ENCODE assay signal across 1 cellular context in genomic region chr13:113122571-113123225, GRCh38.
TF ChIP-seq lines count a peak whose summit lies in the region.

TSS of gene F10 (plus strand) at chr13:113122799. CDS start at chr13:113122856, 57 bp downstream.

TF ChIP-seq in HepG2, 621 proteins besides CTCF, POLR2A, EP300 and RAD21 (continues in another document):
- peak; percentile 85; the same call in 1 of the 2 replicates for TF ChIP-seq ZFP36L1 (CRISPR knock-in tag; IDR thresholded peaks at IDR 0.05)
- TF ChIP-seq, protein P1, sequence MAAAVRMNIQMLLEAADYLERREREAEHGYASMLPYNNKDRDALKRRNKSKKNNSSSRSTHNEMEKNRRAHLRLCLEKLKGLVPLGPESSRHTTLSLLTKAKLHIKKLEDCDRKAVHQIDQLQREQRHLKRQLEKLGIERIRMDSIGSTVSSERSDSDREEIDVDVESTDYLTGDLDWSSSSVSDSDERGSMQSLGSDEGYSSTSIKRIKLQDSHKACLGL (CRISPR knock-in tag; IDR thresholded peaks at IDR 0.05) = peak; percentile 87
- peak; percentile 98 for TF ChIP-seq SAP130 (CRISPR knock-in tag; IDR thresholded peaks at IDR 0.05; ENCODE audit: low read depth)
- 0 out of 2 replicates have a peak, but pooled peaks have one; percentile 74 for TF ChIP-seq ZNF124 (CRISPR knock-in tag; IDR thresholded peaks at IDR 0.05)
- no peak for TF ChIP-seq ZNF10 (CRISPR knock-in tag; IDR thresholded peaks at IDR 0.05; ENCODE audit: borderline replicate concordance, low read depth)
- no peak for TF ChIP-seq GPBP1L1 (CRISPR knock-in tag; IDR thresholded peaks at IDR 0.05)
- peak; percentile 61 for TF ChIP-seq FOXK2 (IDR thresholded peaks at IDR 0.05)
- TF ChIP-seq, protein P2, sequence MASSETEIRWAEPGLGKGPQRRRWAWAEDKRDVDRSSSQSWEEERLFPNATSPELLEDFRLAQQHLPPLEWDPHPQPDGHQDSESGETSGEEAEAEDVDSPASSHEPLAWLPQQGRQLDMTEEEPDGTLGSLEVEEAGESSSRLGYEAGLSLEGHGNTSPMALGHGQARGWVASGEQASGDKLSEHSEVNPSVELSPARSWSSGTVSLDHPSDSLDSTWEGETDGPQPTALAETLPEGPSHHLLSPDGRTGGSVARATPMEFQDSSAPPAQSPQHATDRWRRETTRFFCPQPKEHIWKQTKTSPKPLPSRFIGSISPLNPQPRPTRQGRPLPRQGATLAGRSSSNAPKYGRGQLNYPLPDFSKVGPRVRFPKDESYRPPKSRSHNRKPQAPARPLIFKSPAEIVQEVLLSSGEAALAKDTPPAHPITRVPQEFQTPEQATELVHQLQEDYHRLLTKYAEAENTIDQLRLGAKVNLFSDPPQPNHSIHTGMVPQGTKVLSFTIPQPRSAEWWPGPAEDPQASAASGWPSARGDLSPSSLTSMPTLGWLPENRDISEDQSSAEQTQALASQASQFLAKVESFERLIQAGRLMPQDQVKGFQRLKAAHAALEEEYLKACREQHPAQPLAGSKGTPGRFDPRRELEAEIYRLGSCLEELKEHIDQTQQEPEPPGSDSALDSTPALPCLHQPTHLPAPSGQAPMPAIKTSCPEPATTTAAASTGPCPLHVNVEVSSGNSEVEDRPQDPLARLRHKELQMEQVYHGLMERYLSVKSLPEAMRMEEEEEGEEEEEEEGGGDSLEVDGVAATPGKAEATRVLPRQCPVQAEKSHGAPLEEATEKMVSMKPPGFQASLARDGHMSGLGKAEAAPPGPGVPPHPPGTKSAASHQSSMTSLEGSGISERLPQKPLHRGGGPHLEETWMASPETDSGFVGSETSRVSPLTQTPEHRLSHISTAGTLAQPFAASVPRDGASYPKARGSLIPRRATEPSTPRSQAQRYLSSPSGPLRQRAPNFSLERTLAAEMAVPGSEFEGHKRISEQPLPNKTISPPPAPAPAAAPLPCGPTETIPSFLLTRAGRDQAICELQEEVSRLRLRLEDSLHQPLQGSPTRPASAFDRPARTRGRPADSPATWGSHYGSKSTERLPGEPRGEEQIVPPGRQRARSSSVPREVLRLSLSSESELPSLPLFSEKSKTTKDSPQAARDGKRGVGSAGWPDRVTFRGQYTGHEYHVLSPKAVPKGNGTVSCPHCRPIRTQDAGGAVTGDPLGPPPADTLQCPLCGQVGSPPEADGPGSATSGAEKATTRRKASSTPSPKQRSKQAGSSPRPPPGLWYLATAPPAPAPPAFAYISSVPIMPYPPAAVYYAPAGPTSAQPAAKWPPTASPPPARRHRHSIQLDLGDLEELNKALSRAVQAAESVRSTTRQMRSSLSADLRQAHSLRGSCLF (CRISPR knock-in tag; IDR thresholded peaks at IDR 0.05; ENCODE audit: borderline replicate concordance) = no peak
- peak; percentile 77 for TF ChIP-seq ZSCAN9 (CRISPR knock-in tag; IDR thresholded peaks at IDR 0.05; ENCODE audit: borderline replicate concordance)
- peak; percentile 80; the same call in 1 of the 2 replicates for TF ChIP-seq SIN3A (IDR thresholded peaks at IDR 0.05; ENCODE audit: borderline replicate concordance, low read depth, low read length)
- no peak for TF ChIP-seq ZNF3 (CRISPR knock-in tag; IDR thresholded peaks at IDR 0.05)
- TF ChIP-seq, protein P3, sequence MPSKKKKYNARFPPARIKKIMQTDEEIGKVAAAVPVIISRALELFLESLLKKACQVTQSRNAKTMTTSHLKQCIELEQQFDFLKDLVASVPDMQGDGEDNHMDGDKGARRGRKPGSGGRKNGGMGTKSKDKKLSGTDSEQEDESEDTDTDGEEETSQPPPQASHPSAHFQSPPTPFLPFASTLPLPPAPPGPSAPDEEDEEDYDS (CRISPR knock-in tag; IDR thresholded peaks at IDR 0.05) = peak; percentile 97
- TF ChIP-seq, protein P4, sequence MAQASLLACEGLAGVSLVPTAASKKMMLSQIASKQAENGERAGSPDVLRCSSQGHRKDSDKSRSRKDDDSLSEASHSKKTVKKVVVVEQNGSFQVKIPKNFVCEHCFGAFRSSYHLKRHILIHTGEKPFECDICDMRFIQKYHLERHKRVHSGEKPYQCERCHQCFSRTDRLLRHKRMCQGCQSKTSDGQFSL (CRISPR knock-in tag; IDR thresholded peaks at IDR 0.05) = no peak; the same call in 1 of the 2 replicates
- peak; percentile 74 for TF ChIP-seq ZNF768 (CRISPR knock-in tag; IDR thresholded peaks at IDR 0.05)
- TF ChIP-seq, protein P5, sequence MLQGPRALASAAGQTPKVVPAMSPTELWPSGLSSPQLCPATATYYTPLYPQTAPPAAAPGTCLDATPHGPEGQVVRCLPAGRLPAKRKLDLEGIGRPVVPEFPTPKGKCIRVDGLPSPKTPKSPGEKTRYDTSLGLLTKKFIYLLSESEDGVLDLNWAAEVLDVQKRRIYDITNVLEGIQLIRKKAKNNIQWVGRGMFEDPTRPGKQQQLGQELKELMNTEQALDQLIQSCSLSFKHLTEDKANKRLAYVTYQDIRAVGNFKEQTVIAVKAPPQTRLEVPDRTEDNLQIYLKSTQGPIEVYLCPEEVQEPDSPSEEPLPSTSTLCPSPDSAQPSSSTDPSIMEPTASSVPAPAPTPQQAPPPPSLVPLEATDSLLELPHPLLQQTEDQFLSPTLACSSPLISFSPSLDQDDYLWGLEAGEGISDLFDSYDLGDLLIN (CRISPR knock-in tag; IDR thresholded peaks at IDR 0.05; ENCODE audit: borderline replicate concordance) = peak; percentile 87; the same call in 1 of the 2 replicates
- peak; percentile 52; the same call in 1 of the 2 replicates for TF ChIP-seq ZNF614 (CRISPR knock-in tag; IDR thresholded peaks at IDR 0.05; ENCODE audit: borderline replicate concordance)
- peak; percentile 95; the same call in 1 of the 2 replicates for TF ChIP-seq ZNF589 (CRISPR knock-in tag; conservative IDR thresholded peaks at IDR 0.05)
- no peak for TF ChIP-seq TERF1 (CRISPR knock-in tag; IDR thresholded peaks at IDR 0.05)
- TF ChIP-seq ZNF367 (CRISPR knock-in tag; IDR thresholded peaks at IDR 0.05; ENCODE audit: borderline replicate concordance) = peak; percentile 66; the same call in 1 of the 2 replicates
- TF ChIP-seq ZNF574 (CRISPR knock-in tag; IDR thresholded peaks at IDR 0.05) = peak; percentile 91
- peak; percentile 83; the same call in 1 of the 2 replicates for TF ChIP-seq ZNF580 (CRISPR knock-in tag; IDR thresholded peaks at IDR 0.05; ENCODE audit: borderline replicate concordance, low read depth)
- TF ChIP-seq ASH2L (IDR thresholded peaks at IDR 0.05; ENCODE audit: insufficient read length, low read depth, low read length) = peak; percentile 61
- no peak for TF ChIP-seq JDP2 (CRISPR knock-in tag; IDR thresholded peaks at IDR 0.05; ENCODE audit: borderline replicate concordance)
- TF ChIP-seq ZNF264 (CRISPR knock-in tag; IDR thresholded peaks at IDR 0.05) = peak; percentile 94
- no peak for TF ChIP-seq XBP1 (CRISPR knock-in tag; IDR thresholded peaks at IDR 0.05)
- TF ChIP-seq ZBTB34 (CRISPR knock-in tag; IDR thresholded peaks at IDR 0.05) = peak; percentile 93
- peak; percentile 100 for TF ChIP-seq ZNF672 (CRISPR knock-in tag; IDR thresholded peaks at IDR 0.05)
- peak; percentile 85 to 94 for TF ChIP-seq HMGXB4 (CRISPR knock-in tag; IDR thresholded peaks at IDR 0.05; ENCODE audit: borderline replicate concordance in 1 of 2, low read depth in 1 of 2)
- TF ChIP-seq ARNT2 (CRISPR knock-in tag; IDR thresholded peaks at IDR 0.05; ENCODE audit: low read depth) = peak; percentile 68; the same call in 1 of the 2 replicates
- no peak for TF ChIP-seq MTA3 (CRISPR knock-in tag; IDR thresholded peaks at IDR 0.05)
